In genomic region chr3:56724580-56725142, GRCh38 we compare ENCODE assay signal across 13 cellular contexts. TPM values are rescaled to one million over a fixed set of nuclear protein-coding genes. Genes with fewer than 3 reads are reported as not detected.
DNase-seq lines count a peak whose midpoint lies in the region; ATAC-seq, FAIRE-seq and TF ChIP-seq lines count a peak whose summit lies in the region.
"Had no signal": no experiment of that assay in that cellular context is flagged by ENCODE, and none has a peak within 500 bp of the region (broad histone marks: within the 10 kb centered on the region; RNA-seq: fewer than 3 reads in every experiment).

No MANE protein-coding gene starts in this region.

- H3K9me3 ChIP-seq in K562 (replicated peaks; ENCODE audit: control insufficient read depth, insufficient read depth, low read depth, low read length) (no peaks in the 10 kb centered on the region), tibial nerve (no peaks in the 10 kb centered on the region)
- H3K9me3 ChIP-seq: heart right ventricle, lower lobe of right lung, upper lobe of left lung had no signal

- intact Hi-C loops in K562 (cut with micrococcal nuclease): no loop called here

- POLR2A ChIA-PET in activated CD4-positive, alpha-beta T cell treated with anti-CD3 and anti-CD28 coated beads, Interleukin-2, amount 10 ng/mL, durations not matched to agents 7 days and 5 days (lab: Charles Lee): interaction anchor here (0.6 to 0.9 kb wide), 4 partner anchors 40 to 76 kb away, joined by 3 read pairs; no protein-coding TSS in a partner anchor
- POLR2A ChIA-PET in K562 (lab: Yijun Ruan, JAX): interaction anchor here (0.7 kb wide), 2 partner anchors 9 to 321 kb away, joined by 3 read pairs; no protein-coding TSS in a partner anchor

- H3K27ac ChIP-seq in K562 (ENCODE audit: extremely low read depth, low read depth, low read length) (no peak overlapping the region), mesendoderm (ENCODE audit: low read depth, low read length) (no peak overlapping the region), tibial nerve (no peak overlapping the region)
- H3K27ac ChIP-seq: HL-60, lower lobe of right lung, upper lobe of left lung had no signal

- H3K4ac ChIP-seq in mesendoderm (ENCODE audit: low read depth, low read length): no peak overlapping the region

- no peak for FAIRE-seq in K562 (lab: Jason Lieb, UNC)

- CTCF ChIA-PET in activated CD4-positive, alpha-beta T cell treated with anti-CD3 and anti-CD28 coated beads, Interleukin-2, amount 10 ng/mL, durations not matched to agents 7 days and 5 days (lab: Charles Lee): interaction anchor here (0.6 to 2.0 kb wide), 6 partner anchors 13 to 77 kb away, joined by 3 to 8 read pairs (median 4); partner anchors contain the start of gene ARHGEF3
- CTCF ChIA-PET in K562 (lab: Yijun Ruan, JAX; ENCODE audit: low intra/inter-chr PET ratio): no interaction called here

- H3K4me3 Mint-ChIP-seq in activated CD4-positive, alpha-beta T cell treated with anti-CD3 and anti-CD28 coated beads, Interleukin-2, amount 10 ng/mL, durations not matched to agents 7 days and 5 days: peak overlapping the region; percentile 59

- no peak overlapping the region for H2BK5ac ChIP-seq in mesendoderm (ENCODE audit: low read length)

- ATAC-seq in K562 (no peak), HG03108 (IDR thresholded peaks at IDR 0.05; ENCODE audit: unreplicated experiment) (no peak)
- peak; percentile 33 for ATAC-seq in stimulated activated naive CD8-positive, alpha-beta T cell treated with anti-CD3 and anti-CD28 coated beads, Interleukin-15, Interleukin-2, amounts not matched to agents 100 U/mL and 50 U/mL, for 24 hours
- ATAC-seq: heart right ventricle had no signal

- peak overlapping the region; percentile 94 for H3K27ac Mint-ChIP-seq in activated CD4-positive, alpha-beta T cell treated with anti-CD3 and anti-CD28 coated beads, Interleukin-2, amount 10 ng/mL, durations not matched to agents 7 days and 5 days

- no peak overlapping the region for H3K23ac ChIP-seq in mesendoderm (ENCODE audit: low read length)

- in situ Hi-C loops in K562 (cut with MboI): no loop called here

- H3K9ac ChIP-seq in K562 (ENCODE audit: insufficient read depth in 1 of 2, low read depth in 2 of 2, low read length in 2 of 2) (no peak overlapping the region), mesendoderm (ENCODE audit: low read length) (no peak overlapping the region)

- H4K20me1 ChIP-seq in K562 (replicated peaks; ENCODE audit: control insufficient read depth, insufficient read depth, low read length): no peaks in the 10 kb centered on the region

- H3K36me3 ChIP-seq in K562 (ENCODE audit: control insufficient read depth, insufficient read depth, low read length) (no peaks in the 10 kb centered on the region), mesendoderm (ENCODE audit: control insufficient read depth, insufficient read depth, low read length) (no peaks in the 10 kb centered on the region), tibial nerve (peaks cover 0 to 54% (median 4%) of the 10 kb centered on the region in 3 donors)

- H3K4me1 Mint-ChIP-seq in activated CD4-positive, alpha-beta T cell treated with anti-CD3 and anti-CD28 coated beads, Interleukin-2, amount 10 ng/mL, durations not matched to agents 7 days and 5 days: peaks cover 67% of the 10 kb centered on the region

- BruUV-seq in K562 (replicated peaks; lab: Mats Ljungman, UMichigan): no TSS peak

- H3K27me3 ChIP-seq in K562 (ENCODE audit: control insufficient read depth in 2 of 2, insufficient read depth in 2 of 2, low read length in 2 of 2): no peaks in the 10 kb centered on the region
- no peaks in the 10 kb centered on the region for H3K27me3 ChIP-seq in mesendoderm (ENCODE audit: insufficient read depth, low read length, poor library complexity)
- no peaks in the 10 kb centered on the region for H3K27me3 ChIP-seq in tibial nerve
- H3K27me3 ChIP-seq: heart right ventricle, upper lobe of left lung had no signal

- no peak overlapping the region for H2AK5ac ChIP-seq in mesendoderm (ENCODE audit: low read length)

- H2AFZ ChIP-seq in K562 (ENCODE audit: low read depth, low read length): no peak overlapping the region

- no peak for TF ChIP-seq POLR2A in K562 (conservative IDR thresholded peaks at IDR 0.05)
- TF ChIP-seq POLR2A in tibial nerve (IDR thresholded peaks at IDR 0.05): no peak

- no peak for TF ChIP-seq RAD21 in K562 (CRISPR knock-in tag; conservative IDR thresholded peaks at IDR 0.05 in 1 of 2, IDR thresholded peaks at IDR 0.05 in 1 of 2)

- H3K9me3 Mint-ChIP-seq in activated CD4-positive, alpha-beta T cell treated with anti-CD3 and anti-CD28 coated beads, Interleukin-2, amount 10 ng/mL, durations not matched to agents 7 days and 5 days: peaks cover 18% of the 10 kb centered on the region

- no peak overlapping the region for H4K5ac ChIP-seq in mesendoderm (ENCODE audit: low read length)

- TF ChIP-seq CTCF in K562 (IDR thresholded peaks at IDR 0.05 in 2 of 3, conservative IDR thresholded peaks at IDR 0.05 in 1 of 3; ENCODE audit: insufficient read depth in 2 of 3, low read depth in 1 of 3, low read length in 3 of 3): no peak
- TF ChIP-seq CTCF in tibial nerve (IDR thresholded peaks at IDR 0.05): no peak

- TF ChIP-seq EP300 in K562 (IDR thresholded peaks at IDR 0.05; ENCODE audit: low read length) (no peak), tibial nerve (IDR thresholded peaks at IDR 0.05) (no peak)

- no peak overlapping the region for H3K18ac ChIP-seq in mesendoderm (ENCODE audit: low read length)

- H2BK120ac ChIP-seq in mesendoderm (ENCODE audit: low read depth, low read length): no peak overlapping the region

- 22% methylated on average over 3 of the region's 3 CpGs for WGBS in K562 (ENCODE audit: insufficient coverage, low coverage, missing lambda C conversion rate)
- WGBS in mesendoderm (ENCODE audit: extremely low coverage, insufficient coverage, low lambda C conversion rate): no CpG with 5 or more reads among the region's 3 CpGs
- 95 to 98% methylated on average over 3 of the region's 3 CpGs for WGBS in tibial nerve, 2 donors

- no peak overlapping the region for H4K8ac ChIP-seq in mesendoderm (ENCODE audit: low read depth, low read length)

- no peaks in the 10 kb centered on the region for H3K27me3 Mint-ChIP-seq in activated CD4-positive, alpha-beta T cell treated with anti-CD3 and anti-CD28 coated beads, Interleukin-2, amount 10 ng/mL, durations not matched to agents 7 days and 5 days

- H2BK15ac ChIP-seq in mesendoderm (replicated peaks; ENCODE audit: low read depth): no peak overlapping the region

- H3K79me2 ChIP-seq in K562 (ENCODE audit: control insufficient read depth, insufficient read depth, low read length): no peaks in the 10 kb centered on the region
- H3K79me2 ChIP-seq in mesendoderm (ENCODE audit: control insufficient read depth, insufficient read depth, low read length): no peaks in the 10 kb centered on the region

- DNase-seq in activated CD4-positive, alpha-beta T cell treated with anti-CD3 and anti-CD28 coated beads, Interleukin-2, amount 10 ng/mL, durations not matched to agents 7 days and 5 days: no peak
- DNase-seq in activated CD4-positive, alpha-beta T cell treated with anti-CD3 and anti-CD28 coated beads for 48 hours: no peak
- DNase-seq in Jurkat, Clone E6-1 (ENCODE audit: low read depth, low spot score): no peak
- DNase-seq in K562 (ENCODE audit: extremely low read depth in 1 of 4, low spot score in 3 of 4) (peak in 1 of 4 experiments; percentile 11), mesendoderm (no peak), tibial nerve (ENCODE audit: low spot score in 2 of 2) (no peak)
- no peak for DNase-seq in stimulated activated naive CD8-positive, alpha-beta T cell treated with anti-CD3 and anti-CD28 coated beads, Interleukin-15, Interleukin-2, amounts not matched to agents 100 U/mL and 50 U/mL, for 24 hours
- DNase-seq: heart right ventricle, lower lobe of right lung, NCI-H345, upper lobe of left lung had no signal

- no peak overlapping the region for H3K4me2 ChIP-seq in K562 (ENCODE audit: insufficient read depth, low read length)
- H3K4me2 ChIP-seq in mesendoderm (ENCODE audit: low read length): no peak overlapping the region

- H3K56ac ChIP-seq in mesendoderm (ENCODE audit: low read length): no peak overlapping the region

- H3K79me1 ChIP-seq in mesendoderm (ENCODE audit: low read length): no peaks in the 10 kb centered on the region

- H3K9me1 ChIP-seq in K562 (ENCODE audit: control insufficient read depth, insufficient read depth, low read length): no peaks in the 10 kb centered on the region

- H3K36me3 Mint-ChIP-seq in activated CD4-positive, alpha-beta T cell treated with anti-CD3 and anti-CD28 coated beads, Interleukin-2, amount 10 ng/mL, durations not matched to agents 7 days and 5 days (ENCODE audit: low read depth): peaks cover 85% of the 10 kb centered on the region

- peak overlapping the region; percentile 20 for H3K4me3 ChIP-seq in Jurkat, Clone E6-1 (ENCODE audit: low read length)
- H3K4me3 ChIP-seq in K562 (no peak overlapping the region), mesendoderm (ENCODE audit: low read length) (no peak overlapping the region), tibial nerve (no peak overlapping the region)
- H3K4me3 ChIP-seq: heart right ventricle, lower lobe of right lung, upper lobe of left lung had no signal

- no peaks in the 10 kb centered on the region; a peak in 1 of 5 replicates for H3K4me1 ChIP-seq in K562 (replicated peaks in 1 of 2; ENCODE audit: control insufficient read depth in 2 of 2, insufficient read depth in 2 of 2, low read length in 2 of 2)
- no peaks in the 10 kb centered on the region for H3K4me1 ChIP-seq in mesendoderm (ENCODE audit: control insufficient read depth, low read depth, low read length)
- H3K4me1 ChIP-seq in tibial nerve: no peaks in the 10 kb centered on the region
- H3K4me1 ChIP-seq: heart right ventricle, lower lobe of right lung, upper lobe of left lung had no signal

RNA-seq across cellular contexts. Expression of gene TASOR, which starts 41.6 kb away (rescaled TPM):
- 10 to 100 TPM; 60.4 TPM for total RNA-seq in activated CD4-positive, alpha-beta T cell treated with anti-CD3 and anti-CD28 coated beads, Interleukin-2, amount 10 ng/mL, durations not matched to agents 7 days and 5 days
- 31.6 TPM for polyA plus RNA-seq in Jurkat, Clone E6-1 (2012; ENCODE audit: insufficient read depth, insufficient read length)
- 25.8 and 79.9 TPM in 2 replicates for total RNA-seq in K562 (2011; cell fraction: chromatin; rRNA removed; ENCODE audit: low replicate concordance)
- 14.0 and 17.0 TPM in 2 replicates for total RNA-seq in K562 (2011; cell fraction: nucleolus; rRNA removed)
- 25.2 and 33.6 TPM in 2 replicates for total RNA-seq in K562 (2011; cell fraction: nucleoplasm; rRNA removed)
- 29.4 and 34.2 TPM in 2 replicates for total RNA-seq in K562 (2014; rRNA removed)
- total RNA-seq in K562 (2014; rRNA removed; fragmentation: Illumina TruSeq; extraction: Trizol): 64.1 and 68.7 TPM in 2 replicates
- total RNA-seq in K562 (2015; rRNA removed; fragmentation: Illumina TruSeq; extraction: Trizol): 59.7 and 64.0 TPM in 2 replicates
- 33.4 and 33.7 TPM in 2 replicates for total RNA-seq in K562 (2021)
- 22.5 and 38.8 TPM in 2 replicates for polyA plus RNA-seq in K562 (2011; rRNA removed)
- 8.3 and 11.3 TPM in 2 replicates for polyA plus RNA-seq in K562 (2011; cell fraction: cytosol; rRNA removed)
- 13.0 and 13.8 TPM in 2 replicates for polyA plus RNA-seq in K562 (2011; cell fraction: nucleus; rRNA removed)
- 23.9 and 24.4 TPM in 2 replicates for polyA plus RNA-seq in K562 (2012)
- polyA plus RNA-seq in K562 (2014; fragmentation: Illumina TruSeq; extraction: Trizol): 35.6 and 45.6 TPM in 2 replicates
- polyA plus RNA-seq in K562 (2014; fragmentation: Nextera tagmentation; extraction: Ambion mirVana): 10 to 100 TPM; 16.4 to 16.8 TPM
- 29.6 and 32.8 TPM in 2 replicates for polyA plus RNA-seq in K562 (2014; rRNA removed)
- 60.3 and 72.1 TPM in 2 replicates for polyA minus RNA-seq in K562 (2011; rRNA and poly(A)+ RNA removed)
- 27.4 and 34.2 TPM in 2 replicates for polyA minus RNA-seq in K562 (2011; cell fraction: cytosol; rRNA and poly(A)+ RNA removed)
- 17.1 and 21.9 TPM in 2 replicates for polyA minus RNA-seq in K562 (2011; cell fraction: nucleus; rRNA and poly(A)+ RNA removed)
- polyA plus RNA-seq in mesendoderm (2013, experiment 1 of 2): 20.5 TPM
- polyA plus RNA-seq in mesendoderm (2013, experiment 2 of 2): 20.6 TPM
- total RNA-seq in tibial nerve: 10 to 100 TPM; 61.5 to 90.2 (median 82.6) TPM
